3 cellular contexts compared by ENCODE assay signal in genomic region chr6:12490904-12491571, GRCh38.
TF ChIP-seq lines count a peak whose summit lies in the region.

No MANE protein-coding gene starts in this region.

TF ChIP-seq in liver, 16 proteins besides CTCF, POLR2A, EP300 and RAD21 (continued from another document):
- TF ChIP-seq REST (IDR thresholded peaks at IDR 0.05), result no peak
- peak; percentile 23 for TF ChIP-seq SP1 (IDR thresholded peaks at IDR 0.05)
- TF ChIP-seq GABPA (IDR thresholded peaks at IDR 0.05 in 1 of 2, conservative IDR thresholded peaks at IDR 0.05 in 1 of 2), result no peak
- peak; percentile 26 to 33 for TF ChIP-seq JUND (IDR thresholded peaks at IDR 0.05)
- no peak for TF ChIP-seq FOXA2 (IDR thresholded peaks at IDR 0.05)
- no peak for TF ChIP-seq TAF1 (conservative IDR thresholded peaks at IDR 0.05)
- no peak for TF ChIP-seq ATF3 (IDR thresholded peaks at IDR 0.05)
- TF ChIP-seq ZBTB33 (IDR thresholded peaks at IDR 0.05), result no peak
- TF ChIP-seq FOXA1 (IDR thresholded peaks at IDR 0.05), result no peak
- TF ChIP-seq EGR1 (IDR thresholded peaks at IDR 0.05; ENCODE audit: low read depth in 2 of 2), result no peak
- no peak for TF ChIP-seq RXRA (IDR thresholded peaks at IDR 0.05)
- no peak for TF ChIP-seq HNF4A (conservative IDR thresholded peaks at IDR 0.05)
- TF ChIP-seq HNF4G (IDR thresholded peaks at IDR 0.05), result no peak
- peak; percentile 79 for TF ChIP-seq NR2F2 (IDR thresholded peaks at IDR 0.05)
- TF ChIP-seq MAX (IDR thresholded peaks at IDR 0.05), result no peak

TF ChIP-seq in HepG2, 621 proteins besides CTCF, POLR2A, EP300 and RAD21 (continued from another document and continues in another):
- TF ChIP-seq ZNF704 (CRISPR knock-in tag; IDR thresholded peaks at IDR 0.05; ENCODE audit: borderline replicate concordance) (no peak), ZNF564 (CRISPR knock-in tag; IDR thresholded peaks at IDR 0.05) (no peak), RARA (CRISPR knock-in tag; IDR thresholded peaks at IDR 0.05) (no peak), MAF1 (CRISPR knock-in tag; IDR thresholded peaks at IDR 0.05; ENCODE audit: borderline replicate concordance) (no peak), ZNF589 (CRISPR knock-in tag; conservative IDR thresholded peaks at IDR 0.05) (no peak), DNMT1 (CRISPR knock-in tag; IDR thresholded peaks at IDR 0.05) (no peak), ZNF563 (CRISPR knock-in tag; IDR thresholded peaks at IDR 0.05) (no peak), ZNF557 (CRISPR knock-in tag; IDR thresholded peaks at IDR 0.05) (no peak), E2F1 (CRISPR knock-in tag; IDR thresholded peaks at IDR 0.05) (no peak), ZBTB40 (IDR thresholded peaks at IDR 0.05) (no peak), ZBTB40 (CRISPR knock-in tag; IDR thresholded peaks at IDR 0.05) (no peak), ATF5 (CRISPR knock-in tag; IDR thresholded peaks at IDR 0.05; ENCODE audit: low read depth) (no peak), SMYD3 (CRISPR knock-in tag; IDR thresholded peaks at IDR 0.05) (no peak), ZBTB7B (CRISPR knock-in tag; IDR thresholded peaks at IDR 0.05) (no peak), MYC (CRISPR knock-in tag; IDR thresholded peaks at IDR 0.05; ENCODE audit: borderline replicate concordance) (no peak)

TF ChIP-seq in SK-N-SH, 30 proteins besides CTCF, POLR2A, EP300 and RAD21 (continued from another document):
- no peak for TF ChIP-seq USF2 (IDR thresholded peaks at IDR 0.05; ENCODE audit: borderline replicate concordance, low read depth, low read length)
- peak; percentile 92 for TF ChIP-seq NFIC (IDR thresholded peaks at IDR 0.05; ENCODE audit: borderline replicate concordance)
- peak; percentile 97 for TF ChIP-seq PBX3 (IDR thresholded peaks at IDR 0.05)
- TF ChIP-seq FOSL2 (IDR thresholded peaks at IDR 0.05; ENCODE audit: borderline replicate concordance, low read depth), result peak; percentile 99
- peak; percentile 71; the same call in 1 of the 2 replicates for TF ChIP-seq RXRA (IDR thresholded peaks at IDR 0.05; ENCODE audit: borderline replicate concordance, low read depth)
- TF ChIP-seq GATA2 (CRISPR knock-in tag; IDR thresholded peaks at IDR 0.05), result no peak
- TF ChIP-seq REST (IDR thresholded peaks at IDR 0.05; ENCODE audit: low read depth, low read length), result no peak; the same call in 1 of the 2 replicates
- TF ChIP-seq USF1 (IDR thresholded peaks at IDR 0.05; ENCODE audit: borderline replicate concordance, low read depth), result no peak
- TF ChIP-seq SMC3 (IDR thresholded peaks at IDR 0.05; ENCODE audit: low read depth, low read length), result no peak
- no peak for TF ChIP-seq IRF3 (IDR thresholded peaks at IDR 0.05; ENCODE audit: low read depth, low read length)
- no peak for TF ChIP-seq TAF1 (IDR thresholded peaks at IDR 0.05; ENCODE audit: borderline replicate concordance, low read depth, low read length)
- peak; percentile 95 for TF ChIP-seq TCF12 (IDR thresholded peaks at IDR 0.05)
- TF ChIP-seq NRF1 (IDR thresholded peaks at IDR 0.05; ENCODE audit: low read depth, low read length), result no peak
- peak; percentile 74; the same call in 1 of the 2 replicates for TF ChIP-seq POLR2AphosphoS5 (IDR thresholded peaks at IDR 0.05; ENCODE audit: low read depth, low read length)
- no peak for TF ChIP-seq RCOR1 (IDR thresholded peaks at IDR 0.05; ENCODE audit: low read length)
- no peak for TF ChIP-seq GABPA (IDR thresholded peaks at IDR 0.05; ENCODE audit: low read depth)
- TF ChIP-seq ELF1 (IDR thresholded peaks at IDR 0.05), result 0 out of 2 replicates have a peak, but pooled peaks have one; percentile 29
- no peak for TF ChIP-seq FOXJ3 (CRISPR knock-in tag; IDR thresholded peaks at IDR 0.05)
- TF ChIP-seq CHD2 (IDR thresholded peaks at IDR 0.05; ENCODE audit: low read length, partially characterized antibody), result no peak
